Comparison of ENCODE assay signal across 1 cellular context in the genomic region with DNA sequence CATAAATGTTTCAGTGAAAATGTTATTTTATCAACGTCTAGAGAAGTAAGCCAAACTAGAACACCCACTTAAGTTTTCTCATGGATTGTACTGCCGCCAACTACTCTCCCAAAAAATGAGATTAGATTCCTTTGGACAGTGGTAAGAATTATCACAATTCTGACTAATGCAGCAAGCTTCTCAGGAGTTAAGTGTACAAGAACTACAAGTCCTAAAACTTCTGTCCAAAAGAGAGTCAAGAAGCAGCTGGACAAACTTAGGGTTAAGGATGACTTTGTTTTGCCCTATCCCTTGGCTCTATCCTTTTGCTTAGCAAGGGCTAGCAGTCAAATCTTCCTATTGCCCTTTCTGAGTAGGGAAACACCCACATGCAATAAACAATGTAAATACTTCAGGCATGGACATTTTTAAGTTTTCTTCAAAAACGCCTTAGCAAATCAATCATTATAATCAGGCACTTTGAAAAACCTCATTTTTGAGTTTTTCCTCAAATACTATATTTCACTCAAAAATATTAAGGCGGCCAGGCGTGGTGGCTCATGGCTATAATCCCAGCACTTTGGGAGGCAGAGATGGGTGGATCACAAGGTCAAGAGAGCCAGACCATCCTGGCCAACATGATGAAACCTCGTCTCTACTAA.
TF ChIP-seq lines count a peak whose summit lies in the region.

No MANE protein-coding gene starts in this region.

TF ChIP-seq in GM23338, 12 proteins besides CTCF, POLR2A, EP300 and RAD21 (continued from another document):
- TF ChIP-seq ZNF331 (CRISPR knock-in tag; IDR thresholded peaks at IDR 0.05; ENCODE audit: low read depth), result no peak
- no peak for TF ChIP-seq EZH2 (IDR thresholded peaks at IDR 0.05; ENCODE audit: low read depth, unreplicated experiment)
- no peak for TF ChIP-seq STAT1 (IDR thresholded peaks at IDR 0.05; ENCODE audit: unreplicated experiment)
- TF ChIP-seq POLR2AphosphoS5 (IDR thresholded peaks at IDR 0.05; ENCODE audit: low read depth), result no peak
- TF ChIP-seq, protein P1, sequence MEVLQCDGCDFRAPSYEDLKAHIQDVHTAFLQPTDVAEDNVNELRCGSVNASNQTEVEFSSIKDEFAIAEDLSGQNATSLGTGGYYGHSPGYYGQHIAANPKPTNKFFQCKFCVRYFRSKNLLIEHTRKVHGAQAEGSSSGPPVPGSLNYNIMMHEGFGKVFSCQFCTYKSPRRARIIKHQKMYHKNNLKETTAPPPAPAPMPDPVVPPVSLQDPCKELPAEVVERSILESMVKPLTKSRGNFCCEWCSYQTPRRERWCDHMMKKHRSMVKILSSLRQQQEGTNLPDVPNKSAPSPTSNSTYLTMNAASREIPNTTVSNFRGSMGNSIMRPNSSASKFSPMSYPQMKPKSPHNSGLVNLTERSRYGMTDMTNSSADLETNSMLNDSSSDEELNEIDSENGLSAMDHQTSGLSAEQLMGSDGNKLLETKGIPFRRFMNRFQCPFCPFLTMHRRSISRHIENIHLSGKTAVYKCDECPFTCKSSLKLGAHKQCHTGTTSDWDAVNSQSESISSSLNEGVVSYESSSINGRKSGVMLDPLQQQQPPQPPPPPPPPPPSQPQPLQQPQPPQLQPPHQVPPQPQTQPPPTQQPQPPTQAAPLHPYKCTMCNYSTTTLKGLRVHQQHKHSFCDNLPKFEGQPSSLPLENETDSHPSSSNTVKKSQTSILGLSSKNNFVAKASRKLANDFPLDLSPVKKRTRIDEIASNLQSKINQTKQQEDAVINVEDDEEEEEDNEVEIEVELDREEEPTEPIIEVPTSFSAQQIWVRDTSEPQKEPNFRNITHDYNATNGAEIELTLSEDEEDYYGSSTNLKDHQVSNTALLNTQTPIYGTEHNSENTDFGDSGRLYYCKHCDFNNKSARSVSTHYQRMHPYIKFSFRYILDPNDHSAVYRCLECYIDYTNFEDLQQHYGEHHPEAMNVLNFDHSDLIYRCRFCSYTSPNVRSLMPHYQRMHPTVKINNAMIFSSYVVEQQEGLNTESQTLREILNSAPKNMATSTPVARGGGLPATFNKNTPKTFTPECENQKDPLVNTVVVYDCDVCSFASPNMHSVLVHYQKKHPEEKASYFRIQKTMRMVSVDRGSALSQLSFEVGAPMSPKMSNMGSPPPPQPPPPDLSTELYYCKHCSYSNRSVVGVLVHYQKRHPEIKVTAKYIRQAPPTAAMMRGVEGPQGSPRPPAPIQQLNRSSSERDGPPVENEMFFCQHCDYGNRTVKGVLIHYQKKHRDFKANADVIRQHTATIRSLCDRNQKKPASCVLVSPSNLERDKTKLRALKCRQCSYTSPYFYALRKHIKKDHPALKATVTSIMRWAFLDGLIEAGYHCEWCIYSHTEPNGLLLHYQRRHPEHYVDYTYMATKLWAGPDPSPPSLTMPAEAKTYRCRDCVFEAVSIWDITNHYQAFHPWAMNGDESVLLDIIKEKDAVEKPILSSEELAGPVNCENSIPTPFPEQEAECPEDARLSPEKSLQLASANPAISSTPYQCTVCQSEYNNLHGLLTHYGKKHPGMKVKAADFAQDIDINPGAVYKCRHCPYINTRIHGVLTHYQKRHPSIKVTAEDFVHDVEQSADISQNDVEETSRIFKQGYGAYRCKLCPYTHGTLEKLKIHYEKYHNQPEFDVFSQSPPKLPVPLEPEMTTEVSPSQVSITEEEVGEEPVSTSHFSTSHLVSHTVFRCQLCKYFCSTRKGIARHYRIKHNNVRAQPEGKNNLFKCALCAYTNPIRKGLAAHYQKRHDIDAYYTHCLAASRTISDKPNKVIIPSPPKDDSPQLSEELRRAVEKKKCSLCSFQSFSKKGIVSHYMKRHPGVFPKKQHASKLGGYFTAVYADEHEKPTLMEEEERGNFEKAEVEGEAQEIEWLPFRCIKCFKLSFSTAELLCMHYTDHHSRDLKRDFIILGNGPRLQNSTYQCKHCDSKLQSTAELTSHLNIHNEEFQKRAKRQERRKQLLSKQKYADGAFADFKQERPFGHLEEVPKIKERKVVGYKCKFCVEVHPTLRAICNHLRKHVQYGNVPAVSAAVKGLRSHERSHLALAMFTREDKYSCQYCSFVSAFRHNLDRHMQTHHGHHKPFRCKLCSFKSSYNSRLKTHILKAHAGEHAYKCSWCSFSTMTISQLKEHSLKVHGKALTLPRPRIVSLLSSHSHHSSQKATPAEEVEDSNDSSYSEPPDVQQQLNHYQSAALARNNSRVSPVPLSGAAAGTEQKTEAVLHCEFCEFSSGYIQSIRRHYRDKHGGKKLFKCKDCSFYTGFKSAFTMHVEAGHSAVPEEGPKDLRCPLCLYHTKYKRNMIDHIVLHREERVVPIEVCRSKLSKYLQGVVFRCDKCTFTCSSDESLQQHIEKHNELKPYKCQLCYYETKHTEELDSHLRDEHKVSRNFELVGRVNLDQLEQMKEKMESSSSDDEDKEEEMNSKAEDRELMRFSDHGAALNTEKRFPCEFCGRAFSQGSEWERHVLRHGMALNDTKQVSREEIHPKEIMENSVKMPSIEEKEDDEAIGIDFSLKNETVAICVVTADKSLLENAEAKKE (CRISPR knock-in tag; IDR thresholded peaks at IDR 0.05), result no peak
- TF ChIP-seq, protein P2, sequence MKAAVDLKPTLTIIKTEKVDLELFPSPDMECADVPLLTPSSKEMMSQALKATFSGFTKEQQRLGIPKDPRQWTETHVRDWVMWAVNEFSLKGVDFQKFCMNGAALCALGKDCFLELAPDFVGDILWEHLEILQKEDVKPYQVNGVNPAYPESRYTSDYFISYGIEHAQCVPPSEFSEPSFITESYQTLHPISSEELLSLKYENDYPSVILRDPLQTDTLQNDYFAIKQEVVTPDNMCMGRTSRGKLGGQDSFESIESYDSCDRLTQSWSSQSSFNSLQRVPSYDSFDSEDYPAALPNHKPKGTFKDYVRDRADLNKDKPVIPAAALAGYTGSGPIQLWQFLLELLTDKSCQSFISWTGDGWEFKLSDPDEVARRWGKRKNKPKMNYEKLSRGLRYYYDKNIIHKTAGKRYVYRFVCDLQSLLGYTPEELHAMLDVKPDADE (IDR thresholded peaks at IDR 0.05), result no peak
- TF ChIP-seq ZNF114 (CRISPR knock-in tag; IDR thresholded peaks at IDR 0.05), result no peak
- no peak for TF ChIP-seq EZH2phosphoT487 (IDR thresholded peaks at IDR 0.05; ENCODE audit: unreplicated experiment)
